ENCODE assay signal across 1 cellular context in the genomic region with DNA sequence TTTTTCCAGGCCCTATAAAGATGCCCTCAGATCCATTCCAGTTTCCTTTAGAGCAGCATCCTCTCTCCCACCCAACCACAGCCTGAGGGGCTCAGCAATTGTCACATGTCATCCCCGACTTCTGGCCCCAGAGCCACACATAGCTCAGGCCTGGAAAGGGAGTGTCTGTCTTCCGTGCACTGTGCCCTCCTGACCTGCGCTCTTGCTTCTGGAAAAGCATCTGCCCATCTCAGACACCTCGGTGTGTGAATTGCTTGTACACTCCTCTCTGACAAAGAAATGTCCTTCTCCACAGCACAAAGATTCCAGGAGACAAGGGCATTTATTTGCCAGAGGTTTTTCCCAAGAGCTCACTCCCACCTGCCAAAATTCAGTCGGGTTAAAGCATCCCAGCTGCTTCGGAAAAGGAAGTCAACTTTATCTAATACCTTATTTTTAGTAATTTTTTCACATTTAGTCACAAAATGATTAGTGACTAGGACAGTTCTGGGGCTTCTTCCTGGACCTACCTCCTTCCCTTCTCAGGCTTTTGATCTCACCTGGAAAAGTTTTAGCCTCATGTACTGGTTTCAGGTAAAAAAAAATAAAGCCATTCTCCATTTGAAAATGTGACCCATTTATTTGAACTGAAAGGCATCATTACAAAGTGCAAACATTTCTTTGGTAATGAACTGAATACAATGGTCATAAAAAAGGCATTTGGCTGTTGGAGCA.
TF ChIP-seq lines count a peak whose summit lies in the region.

No MANE protein-coding gene starts in this region.

TF ChIP-seq in A549, 52 proteins besides CTCF, POLR2A, EP300 and RAD21:
- TF ChIP-seq GATA3 (IDR thresholded peaks at IDR 0.05; ENCODE audit: borderline replicate concordance): peak; percentile 27; the same call in 1 of the 2 replicates
- no peak for TF ChIP-seq CBX2 (IDR thresholded peaks at IDR 0.05; ENCODE audit: borderline replicate concordance, low read depth)
